9 cellular contexts compared by ENCODE assay signal in the genomic region with DNA sequence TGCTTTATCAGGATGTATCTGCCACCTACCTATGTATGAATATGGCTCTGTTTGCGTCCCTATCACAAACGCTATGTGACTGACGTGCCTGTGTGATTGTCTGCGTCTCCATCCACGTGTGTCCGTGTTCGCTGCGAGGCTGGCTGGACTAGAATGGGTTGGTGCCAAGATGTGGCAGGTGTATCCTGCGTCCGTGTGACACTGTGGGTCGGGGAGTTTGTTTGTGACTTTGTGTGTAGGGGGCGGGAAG. TPM values are rescaled to one million over a fixed set of nuclear protein-coding genes. Genes with fewer than 3 reads are reported as not detected.
DNase-seq lines count a peak whose midpoint lies in the region; ATAC-seq, FAIRE-seq and TF ChIP-seq lines count a peak whose summit lies in the region.
"Had no signal": no experiment of that assay in that cellular context is flagged by ENCODE, and none has a peak within 500 bp of the region (broad histone marks: within the 10 kb centered on the region; RNA-seq: fewer than 3 reads in every experiment).

No MANE protein-coding gene starts in this region.

- H3K36me3 ChIP-seq in Peyer's patch (no peaks in the 10 kb centered on the region), esophagus squamous epithelium (no peaks in the 10 kb centered on the region), sigmoid colon (no peaks in the 10 kb centered on the region)

- intact Hi-C loops in esophagus squamous epithelium (cut with DNase I) (no loop called here), sigmoid colon (cut with DNase I) (no loop called here)

- peak overlapping the region; percentile 97 to 100 (median 100) for H3K27ac ChIP-seq in Peyer's patch
- H3K27ac ChIP-seq in esophagus squamous epithelium: peak overlapping the region; percentile 99
- peak overlapping the region; percentile 97 to 100 (median 98) for H3K27ac ChIP-seq in sigmoid colon

- no peaks in the 10 kb centered on the region for H3K9me3 ChIP-seq in Peyer's patch
- H3K9me3 ChIP-seq in esophagus squamous epithelium: no peaks in the 10 kb centered on the region
- no peaks in the 10 kb centered on the region for H3K9me3 ChIP-seq in sigmoid colon

- FAIRE-seq in GM19239 (lab: Jason Lieb, UNC): peak; percentile 21

- TF ChIP-seq POLR2A in Peyer's patch (IDR thresholded peaks at IDR 0.05): no peak
- no peak for TF ChIP-seq POLR2A in esophagus squamous epithelium (IDR thresholded peaks at IDR 0.05)
- TF ChIP-seq POLR2A in sigmoid colon (IDR thresholded peaks at IDR 0.05): peak; percentile 52 to 72

- TF ChIP-seq CTCF in Peyer's patch (IDR thresholded peaks at IDR 0.05) (no peak), esophagus squamous epithelium (IDR thresholded peaks at IDR 0.05) (no peak), sigmoid colon (IDR thresholded peaks at IDR 0.05) (no peak)

- TF ChIP-seq EP300 in sigmoid colon (IDR thresholded peaks at IDR 0.05): no peak

- DNase-seq in GM19239 (ENCODE audit: insufficient read length, low spot score): no peak
- peak in 1 of 3 donors; percentile 94 for DNase-seq in Peyer's patch
- DNase-seq in esophagus squamous epithelium (lab: John Stamatoyannopoulos, UW): peak; percentile 67
- no peak for DNase-seq in sigmoid colon
- no peak for DNase-seq in RPMI8226
- DNase-seq in dermis blood vessel endothelial cell: no peak
- DNase-seq in LoVo (ENCODE audit: low spot score): no peak

- peak overlapping the region; percentile 39 to 62 (median 50) for H3K4me3 ChIP-seq in Peyer's patch
- peak overlapping the region; percentile 43 to 70 (median 55) for H3K4me3 ChIP-seq in esophagus squamous epithelium
- peak overlapping the region; percentile 32 to 63 (median 52) for H3K4me3 ChIP-seq in sigmoid colon

- peaks cover 23 to 70% (median 43%) of the 10 kb centered on the region in 4 donors for H3K4me1 ChIP-seq in Peyer's patch
- peaks cover 71 to 89% (median 72%) of the 10 kb centered on the region in 3 donors for H3K4me1 ChIP-seq in esophagus squamous epithelium
- peaks cover 0 to 65% (median 59%) of the 10 kb centered on the region in 4 donors for H3K4me1 ChIP-seq in sigmoid colon

- H3K27me3 ChIP-seq in Peyer's patch: no peaks in the 10 kb centered on the region
- H3K27me3 ChIP-seq in esophagus squamous epithelium: no peaks in the 10 kb centered on the region
- no peaks in the 10 kb centered on the region for H3K27me3 ChIP-seq in sigmoid colon

- 0% methylated on average over 6 of the region's 12 CpGs; no CpG with 5 or more reads in 1 of the 2 donors for WGBS in esophagus squamous epithelium, 2 donors
- 1% methylated on average over 12 of the region's 12 CpGs for WGBS in sigmoid colon, 2 donors

- no peak for ATAC-seq in GM21576 (IDR thresholded peaks at IDR 0.05; ENCODE audit: unreplicated experiment)

RNA-seq across cellular contexts. Expression of a gene that starts 6.7 kb away (rescaled TPM):
- total RNA-seq in Peyer's patch: 100 to 1,000 TPM; 193 to 379 (median 285) TPM
- total RNA-seq in esophagus squamous epithelium: 10 to 100 TPM; 41.4 to 76.5 (median 61.6) TPM
- 10 to 100 TPM; 10.2 to 37.9 (median 12.7) TPM for total RNA-seq in sigmoid colon
- polyA plus RNA-seq in sigmoid colon: 10 to 100 TPM; 36.0 to 80.4 (median 42.1) TPM
- 12.1 and 14.8 TPM in 2 replicates for total RNA-seq in dermis blood vessel endothelial cell

RNA-seq across cellular contexts. Expression of a gene that starts 9.2 kb away (rescaled TPM):
- total RNA-seq in Peyer's patch (100 to 1,000 TPM; 111 to 324 (median 152) TPM), esophagus squamous epithelium (100 to 1,000 TPM; 260 to 945 (median 388) TPM), sigmoid colon (1,000 to 10,000 TPM in 1 of 4 donors, 100 to 1,000 TPM in 3; 125 to 1,252 (median 504) TPM), dermis blood vessel endothelial cell (61.1 and 151 TPM in 2 replicates)
- polyA plus RNA-seq in sigmoid colon: 100 to 1,000 TPM in 2 of 3 donors, 10 to 100 TPM in 1; 91.6 to 289 (median 249) TPM

RNA-seq across cellular contexts. Expression of a gene that starts 19.5 kb away (rescaled TPM):
- total RNA-seq in Peyer's patch: 100 to 1,000 TPM; 150 to 461 (median 375) TPM
- 100 to 1,000 TPM; 211 to 436 (median 345) TPM for total RNA-seq in esophagus squamous epithelium
- 100 to 1,000 TPM; 248 to 312 (median 264) TPM for total RNA-seq in sigmoid colon
- 100 to 1,000 TPM; 277 to 379 (median 284) TPM for polyA plus RNA-seq in sigmoid colon
- 214 and 278 TPM in 2 replicates for total RNA-seq in dermis blood vessel endothelial cell

RNA-seq across cellular contexts. Expression of a gene that starts 19.8 kb away (rescaled TPM):
- not detected for total RNA-seq in Peyer's patch
- total RNA-seq in esophagus squamous epithelium: not detected
- not detected for total RNA-seq in sigmoid colon
- polyA plus RNA-seq in sigmoid colon: 1 to 10 TPM in 2 of 3 donors, not detected in 1; 2.5 to 2.8 TPM
- total RNA-seq in dermis blood vessel endothelial cell: 0.23 TPM in 1 of 2 replicates, not detected in the other
- total RNA-seq: renal cortical epithelial cell had no signal

RNA-seq across cellular contexts. Expression of a gene that starts 24.3 kb away (rescaled TPM):
- total RNA-seq in Peyer's patch (10 to 100 TPM in 2 of 4 donors, 1 to 10 TPM in 2; 5.9 to 24.8 (median 9.4) TPM), esophagus squamous epithelium (10 to 100 TPM in 3 of 4 donors, 1 to 10 TPM in 1; 7.1 to 19.2 (median 14.9) TPM), sigmoid colon (1 to 10 TPM; 1.9 to 3.7 (median 3.0) TPM), dermis blood vessel endothelial cell (19.6 and 45.6 TPM in 2 replicates)
- polyA plus RNA-seq in sigmoid colon: 10 to 100 TPM in 1 of 3 donors, 1 to 10 TPM in 2; 6.2 to 22.1 (median 7.2) TPM

Comparison
In these comparisons a context has a peak if more than half of its experiments do, and no peak if none do; other contexts are left out.
1. POLR2A ChIP-seq: peak in sigmoid colon (2 of 2); none in Peyer's patch (0 of 2) and esophagus squamous epithelium (0 of 4).
2. Peak in every context shown above with its lines, with median percentiles within 50 percentile points of each other: H3K27ac ChIP-seq and H3K4me3 ChIP-seq.